ENCODE assay signal across 15 cellular contexts in genomic region chr9:117448066-117448465, GRCh38. TPM values are rescaled to one million over a fixed set of nuclear protein-coding genes. Genes with fewer than 3 reads are reported as not detected.
A peak's percentile ranks its signal among the peaks of the same experiment; 100 is the strongest.
DNase-seq lines count a peak whose midpoint lies in the region; ATAC-seq, FAIRE-seq and TF ChIP-seq lines count a peak whose summit lies in the region.
"Had no signal": no experiment of that assay in that cellular context is flagged by ENCODE, and none has a peak within 500 bp of the region (broad histone marks: within the 10 kb centered on the region; RNA-seq: fewer than 3 reads in every experiment).

No MANE protein-coding gene starts in this region.

- no peaks in the 10 kb centered on the region for H3K9me3 ChIP-seq in neural cell (ENCODE audit: low read length)
- H3K9me3 ChIP-seq: Caco-2, thoracic aorta had no signal

- no peaks in the 10 kb centered on the region for H3K27me3 ChIP-seq in bronchial epithelial cell (ENCODE audit: control insufficient read depth, insufficient read depth, low read length)
- no peaks in the 10 kb centered on the region for H3K27me3 ChIP-seq in neural cell (ENCODE audit: insufficient read depth, low read depth, low read length)

- no peak overlapping the region for H3K27ac ChIP-seq in neural cell (ENCODE audit: low read length)
- H3K27ac ChIP-seq: parathyroid adenoma, thoracic aorta had no signal

- H4K20me1 ChIP-seq in neural cell (ENCODE audit: insufficient read depth): no peaks in the 10 kb centered on the region

- intact Hi-C loops in Right ventricle myocardium inferior (cut with DNase I): no loop called here

- H2AFZ ChIP-seq in neural cell (ENCODE audit: low read depth, low read length): no peak overlapping the region
- H2AFZ ChIP-seq: parathyroid adenoma had no signal

- ATAC-seq in Right ventricle myocardium inferior (no peak), GM19467 (IDR thresholded peaks at IDR 0.05; ENCODE audit: unreplicated experiment) (no peak)
- ATAC-seq in activated CD4-positive, CD25-positive, alpha-beta regulatory T cell treated with anti-CD3 and anti-CD28 coated beads, Interleukin-2, amount 50 U/mL, for 24 hours: no peak

- no peaks in the 10 kb centered on the region for H3K9me2 ChIP-seq in neural cell (ENCODE audit: insufficient read depth, low read length)

- H3F3A ChIP-seq in neural cell (ENCODE audit: insufficient read depth, low read length, poor library complexity, severe bottlenecking): no peaks in the 10 kb centered on the region

- TF ChIP-seq RAD21 in neural cell (conservative IDR thresholded peaks at IDR 0.05): peak; percentile 34

- FAIRE-seq in bronchial epithelial cell (lab: Jason Lieb, UNC): no peak

- no peaks in the 10 kb centered on the region for H3K79me2 ChIP-seq in neural cell (replicated peaks; ENCODE audit: insufficient read depth, low read length)
- H3K79me2 ChIP-seq: parathyroid adenoma had no signal

- peak; percentile 37 for DNase-seq in DMS53 (lab: John Stamatoyannopoulos, UW)
- no peak for DNase-seq in DMS53 treated with DMSO at 0.1 percent for 48 hours (lab: John Stamatoyannopoulos, UW; ENCODE audit: unreplicated experiment)
- DNase-seq in NCI-H146 (lab: John Stamatoyannopoulos, UW): peak; percentile 14
- peak; percentile 3 for DNase-seq in bronchial epithelial cell (ENCODE audit: low read depth)
- no peak for DNase-seq in Right ventricle myocardium inferior (ENCODE audit: missing footprints)
- DNase-seq: activated CD4-positive, alpha-beta T cell treated with anti-CD3 and anti-CD28 coated beads, Interleukin-2, amount 10 ng/mL, durations not matched to agents 24 days and 14 days; Caco-2; NCI-H187 treated with DMSO at 0.1 percent for 48 hours; stimulated activated CD4-positive, alpha-beta T cell treated with anti-CD3 and anti-CD28 coated beads, Interleukin-15, amount 100 ng/mL, for 24 hours; T-helper 1 cell had no signal

- H3K4me3 ChIP-seq in bronchial epithelial cell (ENCODE audit: low read depth, low read length): no peak overlapping the region
- no peak overlapping the region for H3K4me3 ChIP-seq in neural cell (ENCODE audit: low read length)
- H3K4me3 ChIP-seq: thoracic aorta had no signal

- no peak overlapping the region for H3K4me2 ChIP-seq in neural cell (ENCODE audit: low read length)

- TF ChIP-seq EP300 in neural cell (conservative IDR thresholded peaks at IDR 0.05; ENCODE audit: poor library complexity, severe bottlenecking): no peak

- H3K9ac ChIP-seq in neural cell (ENCODE audit: low read length): no peak overlapping the region
- H3K9ac ChIP-seq: parathyroid adenoma had no signal

- TF ChIP-seq CTCF in bronchial epithelial cell (IDR thresholded peaks at IDR 0.05; ENCODE audit: insufficient read depth, low read length, severe bottlenecking): no peak
- TF ChIP-seq CTCF in neural cell (IDR thresholded peaks at IDR 0.05; ENCODE audit: poor library complexity, severe bottlenecking): peak; percentile 33

- no peaks in the 10 kb centered on the region for H3K36me3 ChIP-seq in bronchial epithelial cell (ENCODE audit: control insufficient read depth, insufficient read depth, low read length)
- no peaks in the 10 kb centered on the region for H3K36me3 ChIP-seq in neural cell (ENCODE audit: insufficient read depth, low read length)
- H3K36me3 ChIP-seq: thoracic aorta had no signal

TF ChIP-seq in neural cell, 6 proteins besides CTCF, POLR2A, EP300 and RAD21:
- TF ChIP-seq POLR2AphosphoS5 (IDR thresholded peaks at IDR 0.05): no peak
- peak; percentile 36 for TF ChIP-seq SMC3 (conservative IDR thresholded peaks at IDR 0.05; ENCODE audit: poor library complexity)
- TF ChIP-seq MXI1 (conservative IDR thresholded peaks at IDR 0.05; ENCODE audit: poor library complexity, severe bottlenecking): no peak
- TF ChIP-seq REST (IDR thresholded peaks at IDR 0.05; ENCODE audit: borderline replicate concordance): no peak

RNA-seq across cellular contexts. Expression of gene ASTN2, which starts 33.2 kb away (rescaled TPM):
- total RNA-seq in bronchial epithelial cell (0.53 and 1.2 TPM in 2 replicates), Right ventricle myocardium inferior (8.3 TPM)
- 6.8 and 7.3 TPM in 2 replicates for polyA plus RNA-seq in neural cell
- polyA minus RNA-seq in neural cell: 23.6 and 25.8 TPM in 2 replicates

Comparison
In these comparisons a context has a peak if more than half of its experiments do, and no peak if none do; other contexts are left out.
1. DNase-seq: peak in DMS53 (single experiment), NCI-H146 (single experiment) and bronchial epithelial cell (single experiment); none in DMS53 treated with DMSO at 0.1 percent for 48 hours (single experiment) and Right ventricle myocardium inferior (single experiment).